1 cellular context compared by ENCODE assay signal in genomic region chrX:78124304-78124703, GRCh38.
TF ChIP-seq lines count a peak whose summit lies in the region.

No MANE protein-coding gene starts in this region.

TF ChIP-seq in HCT116, 20 proteins besides CTCF, POLR2A, EP300 and RAD21:
- TF ChIP-seq TCF7L2 (IDR thresholded peaks at IDR 0.05; ENCODE audit: borderline replicate concordance, extremely low read depth, insufficient read depth, insufficient read length) = no peak
- TF ChIP-seq ZBTB33 (IDR thresholded peaks at IDR 0.05; ENCODE audit: extremely low read depth, insufficient replicate concordance, low read length) = no peak
- TF ChIP-seq, protein P1, sequence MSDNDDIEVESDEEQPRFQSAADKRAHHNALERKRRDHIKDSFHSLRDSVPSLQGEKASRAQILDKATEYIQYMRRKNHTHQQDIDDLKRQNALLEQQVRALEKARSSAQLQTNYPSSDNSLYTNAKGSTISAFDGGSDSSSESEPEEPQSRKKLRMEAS (IDR thresholded peaks at IDR 0.05) = no peak
- TF ChIP-seq SIN3A (IDR thresholded peaks at IDR 0.05; ENCODE audit: low read depth) = no peak
- TF ChIP-seq SRF (IDR thresholded peaks at IDR 0.05; ENCODE audit: low read depth) = no peak
- no peak for TF ChIP-seq ZFX (IDR thresholded peaks at IDR 0.05)
- TF ChIP-seq CBX3 (IDR thresholded peaks at IDR 0.05; ENCODE audit: low read depth) = no peak
- no peak for TF ChIP-seq ELF1 (IDR thresholded peaks at IDR 0.05; ENCODE audit: borderline replicate concordance, low read depth)
- TF ChIP-seq EGR1 (IDR thresholded peaks at IDR 0.05; ENCODE audit: low read depth) = no peak
- TF ChIP-seq EZH2 (IDR thresholded peaks at IDR 0.05) = no peak
- TF ChIP-seq, protein P2, sequence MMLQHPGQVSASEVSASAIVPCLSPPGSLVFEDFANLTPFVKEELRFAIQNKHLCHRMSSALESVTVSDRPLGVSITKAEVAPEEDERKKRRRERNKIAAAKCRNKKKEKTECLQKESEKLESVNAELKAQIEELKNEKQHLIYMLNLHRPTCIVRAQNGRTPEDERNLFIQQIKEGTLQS (IDR thresholded peaks at IDR 0.05) = no peak
- no peak for TF ChIP-seq YY1 (IDR thresholded peaks at IDR 0.05; ENCODE audit: extremely low read depth, insufficient replicate concordance, low read depth, low read length)
- TF ChIP-seq EZH2phosphoT487 (IDR thresholded peaks at IDR 0.05; ENCODE audit: borderline replicate concordance) = no peak
TF ChIP-seq in HCT116: peak in this region for 0.
